Comparison of ENCODE assay signal across 8 cellular contexts in the genomic region with DNA sequence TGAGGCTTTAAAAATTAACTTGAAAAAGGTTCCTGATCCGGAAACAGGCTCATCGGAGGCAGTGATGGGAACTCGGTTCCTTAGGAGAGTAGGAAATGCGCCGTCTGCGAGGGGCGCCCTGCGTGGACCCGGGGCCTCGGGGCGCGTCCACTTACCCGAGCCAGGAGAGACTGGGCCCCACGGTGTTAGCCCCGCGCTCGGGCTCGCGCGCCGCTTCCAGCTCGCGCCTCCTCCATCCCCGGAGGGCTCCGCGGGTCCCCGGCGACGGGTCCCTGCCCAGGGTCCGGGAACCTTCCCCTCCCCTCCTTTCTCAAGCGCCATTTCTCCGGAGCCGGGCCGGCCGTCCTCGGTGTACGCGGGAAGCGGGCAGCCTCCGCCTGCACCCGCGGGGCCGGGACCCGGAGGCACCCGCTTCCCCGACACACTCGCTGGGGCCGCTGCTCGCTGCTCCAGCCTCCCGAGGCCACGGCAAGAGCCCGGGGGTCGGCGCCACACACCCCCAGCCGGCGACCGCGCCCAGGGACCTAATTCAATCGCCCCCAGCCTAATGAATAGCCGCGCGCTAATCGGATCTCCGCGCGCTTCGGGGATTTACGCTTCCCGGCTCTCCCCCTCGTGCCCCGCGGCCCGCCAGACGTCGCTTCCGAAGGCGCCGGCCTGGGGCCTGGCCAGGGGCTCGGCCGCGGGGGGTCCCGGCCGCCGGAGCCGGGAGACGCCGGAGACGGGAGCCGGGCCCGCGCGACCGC. TPM values are rescaled to one million over a fixed set of nuclear protein-coding genes. Genes with fewer than 3 reads are reported as not detected.
DNase-seq lines count a peak whose midpoint lies in the region; ATAC-seq, FAIRE-seq and TF ChIP-seq lines count a peak whose summit lies in the region.

No MANE protein-coding gene starts in this region.

- H3K4me3 ChIP-seq in GM06990 (replicated peaks; ENCODE audit: low read depth, low read length) (peak overlapping the region; percentile 54), RWPE2 (ENCODE audit: severe bottlenecking) (peak overlapping the region; percentile 69), foreskin fibroblast (ENCODE audit: low read depth in 1 of 2, low read length in 2 of 2) (peak overlapping the region; percentile 58 to 69), rectal smooth muscle tissue (ENCODE audit: low read length) (peak overlapping the region; percentile 68)

- TF ChIP-seq CTCF in GM06990 (IDR thresholded peaks at IDR 0.05; ENCODE audit: insufficient read depth, low read length, poor library complexity, severe bottlenecking) = no peak
- no peak for TF ChIP-seq CTCF in RWPE2 (IDR thresholded peaks at IDR 0.05; ENCODE audit: poor library complexity, severe bottlenecking)
- TF ChIP-seq CTCF in foreskin fibroblast (IDR thresholded peaks at IDR 0.05; ENCODE audit: low read depth, low read length) = no peak

- no peak for TF ChIP-seq POLR2A in GM12892 (IDR thresholded peaks at IDR 0.05; ENCODE audit: low read depth, low read length)

- H3K27ac ChIP-seq in RWPE2 (ENCODE audit: poor library complexity, severe bottlenecking) (peak overlapping the region; percentile 75), rectal smooth muscle tissue (ENCODE audit: low read depth, low read length) (peak overlapping the region; percentile 95)

- DNase-seq in GM06990 (ENCODE audit: extremely low read depth, insufficient read length) (no peak), RWPE2 (ENCODE audit: low spot score) (no peak), foreskin fibroblast (peak in 1 of 2 donors; percentile 53), GM12892 (ENCODE audit: insufficient read length) (no peak), left colon (no peak)
- DNase-seq in activated CD4-positive, CD25-positive, alpha-beta regulatory T cell (lab: John Stamatoyannopoulos, UW) = no peak

- no peaks in the 10 kb centered on the region; the same call in 1 of the 2 replicates for H3K27me3 ChIP-seq in GM06990 (replicated peaks; ENCODE audit: control insufficient read depth, insufficient read depth, low read length)
- no peaks in the 10 kb centered on the region for H3K27me3 ChIP-seq in RWPE2 (ENCODE audit: insufficient read depth, poor library complexity, severe bottlenecking)
- H3K27me3 ChIP-seq in rectal smooth muscle tissue (ENCODE audit: control insufficient read depth, insufficient read depth, low read length) = no peaks in the 10 kb centered on the region

- H3K4me1 ChIP-seq in RWPE2 (ENCODE audit: insufficient read depth, poor library complexity, severe bottlenecking) (peaks cover 12% of the 10 kb centered on the region), rectal smooth muscle tissue (ENCODE audit: control insufficient read depth, insufficient read depth, low read length) (peaks cover 34% of the 10 kb centered on the region)

- H3K9me3 ChIP-seq in RWPE2 (ENCODE audit: severe bottlenecking) = no peaks in the 10 kb centered on the region

- ATAC-seq in RWPE2 (ENCODE audit: low read depth) (no peak), HG02642 (IDR thresholded peaks at IDR 0.05; ENCODE audit: poor library complexity, unreplicated experiment) (no peak), left colon (no peak)

- 0 out of 2 replicates have a peak, but pooled peaks cover 1% of the 10 kb centered on the region for H3K36me3 ChIP-seq in GM06990 (ENCODE audit: control insufficient read depth, insufficient read depth, low read length)
- no peaks in the 10 kb centered on the region for H3K36me3 ChIP-seq in RWPE2 (ENCODE audit: low read depth)
- H3K36me3 ChIP-seq in rectal smooth muscle tissue (ENCODE audit: control insufficient read depth, insufficient read depth, low read length) = no peaks in the 10 kb centered on the region

- FAIRE-seq in GM12892 (lab: Jason Lieb, UNC) = no peak

- intact Hi-C loops in left colon (cut with DNase I, micrococcal nuclease) = no loop called here

- peak overlapping the region; percentile 45 for H3K9ac ChIP-seq in rectal smooth muscle tissue (ENCODE audit: low read length)

RNA-seq across cellular contexts. Expression of gene BAHCC1, which starts 2.2 kb away (rescaled TPM):
- polyA plus RNA-seq in GM12892 (2012; ENCODE audit: missing spikeins) = not detected
- 10 to 100 TPM; 12.2 to 14.2 TPM for total RNA-seq in left colon
